In genomic region chr15:98724017-98724416, GRCh38 we compare ENCODE assay signal across 15 cellular contexts.
A peak's percentile ranks its signal among the peaks of the same experiment; 100 is the strongest.
DNase-seq lines count a peak whose midpoint lies in the region; ATAC-seq and TF ChIP-seq lines count a peak whose summit lies in the region.
"Had no signal": no experiment of that assay in that cellular context is flagged by ENCODE, and none has a peak within 500 bp of the region (broad histone marks: within the 10 kb centered on the region; RNA-seq: fewer than 3 reads in every experiment).

No MANE protein-coding gene starts in this region.

- no peak for ATAC-seq in HG02870 (IDR thresholded peaks at IDR 0.05; ENCODE audit: unreplicated experiment)
- ATAC-seq: HCT116 had no signal

- in situ Hi-C loops in transverse colon (cut with MboI; ENCODE audit: low pct_ligation_motif_present in 1 of 4, low pct_unique_long_range_greater_than_20kb in 1 of 4, low sequenced_read_pairs in 3 of 4), result no loop called here

- DNase-seq in HuH-7 (ENCODE audit: low spot score), result peak; percentile 41
- DNase-seq in colonic mucosa, result no peak
- DNase-seq in transverse colon, result no peak
- DNase-seq in activated CD4-positive, alpha-beta T cell treated with anti-CD3 and anti-CD28 coated beads for 48 hours, result no peak
- DNase-seq in activated gamma-delta T cell (lab: John Stamatoyannopoulos, UW), result no peak
- DNase-seq: DMS153, EL, GM23248, NCI-H345, NCI-H526 treated with DMSO at 0.1 percent for 48 hours, RPMI8226 had no signal

- H3K27ac ChIP-seq in colonic mucosa, result peak overlapping the region; percentile 24
- H3K27ac ChIP-seq in muscle layer of duodenum (ENCODE audit: low read length), result peak overlapping the region; percentile 35
- peak overlapping the region; percentile 66 to 81 (median 70) for H3K27ac ChIP-seq in transverse colon
- H3K27ac ChIP-seq: BLaER1, GM23248 had no signal

- no peak for TF ChIP-seq EP300 in transverse colon (IDR thresholded peaks at IDR 0.05; ENCODE audit: low read depth)

- TF ChIP-seq CTCF in colonic mucosa (IDR thresholded peaks at IDR 0.05) (no peak), transverse colon (IDR thresholded peaks at IDR 0.05) (no peak)

- intact Hi-C loops in colonic mucosa (cut with DNase I), result no loop called here
- intact Hi-C loops in transverse colon (cut with DNase I; ENCODE audit: low total_unique reads), result no loop called here

- no peaks in the 10 kb centered on the region for H3K36me3 ChIP-seq in colonic mucosa
- peaks cover 0 to 3% of the 10 kb centered on the region in 2 donors for H3K36me3 ChIP-seq in muscle layer of duodenum (ENCODE audit: control insufficient read depth in 1 of 2, insufficient read depth in 2 of 2, low read length in 2 of 2)
- H3K36me3 ChIP-seq in transverse colon, result no peaks in the 10 kb centered on the region

- WGBS in transverse colon (ENCODE audit: low coverage in 1 of 2), 2 donors, result 50% methylated on average over 1 of the region's 1 CpG; no CpG with 5 or more reads in 1 of the 2 donors

- H3K4me1 ChIP-seq in colonic mucosa (peaks cover 7% of the 10 kb centered on the region), muscle layer of duodenum (ENCODE audit: control insufficient read depth in 1 of 2, insufficient read depth in 2 of 2, low read length in 2 of 2) (peaks cover 16 to 40% of the 10 kb centered on the region in 2 donors), transverse colon (peaks cover 20 to 50% (median 43%) of the 10 kb centered on the region in 4 donors)

- H3K9me3 ChIP-seq in colonic mucosa (no peaks in the 10 kb centered on the region), muscle layer of duodenum (ENCODE audit: control insufficient read depth in 1 of 2, low read length in 2 of 2) (no peaks in the 10 kb centered on the region), transverse colon (no peaks in the 10 kb centered on the region)

- H3K4me3 ChIP-seq in colonic mucosa (no peak overlapping the region), muscle layer of duodenum (ENCODE audit: low read depth in 1 of 2, low read length in 2 of 2) (no peak overlapping the region), transverse colon (no peak overlapping the region)
- H3K4me3 ChIP-seq: BLaER1, GM23248 had no signal

- peak overlapping the region in 1 of 2 donors; percentile 64 for H3K9ac ChIP-seq in colonic mucosa (ENCODE audit: low read depth in 2 of 2, low read length in 2 of 2)
- H3K9ac ChIP-seq: BLaER1, GM23248 had no signal

- no peak for TF ChIP-seq POLR2A in transverse colon (IDR thresholded peaks at IDR 0.05)

- no peaks in the 10 kb centered on the region for H3K27me3 ChIP-seq in colonic mucosa
- no peaks in the 10 kb centered on the region for H3K27me3 ChIP-seq in muscle layer of duodenum (ENCODE audit: low read depth, low read length)
- no peaks in the 10 kb centered on the region for H3K27me3 ChIP-seq in transverse colon
- H3K27me3 ChIP-seq: BLaER1 had no signal
